Comparison of ENCODE assay signal across 16 cellular contexts in genomic region chr1:226019550-226019949, GRCh38.
"Had no signal": no experiment of that assay in that cellular context is flagged by ENCODE, and none has a peak within 500 bp of the region (broad histone marks: within the 10 kb centered on the region; RNA-seq: fewer than 3 reads in every experiment).

No MANE protein-coding gene starts in this region.

- H3K4me1 ChIP-seq: left ventricle myocardium inferior, prostate gland, right lobe of liver had no signal

- DNase-seq: activated CD4-positive, alpha-beta T cell treated with anti-CD3 and anti-CD28 coated beads, Interleukin-2, amount 10 ng/mL, durations not matched to agents 24 days and 14 days; activated CD8-positive, alpha-beta memory T cell treated with anti-CD3 and anti-CD28 coated beads for 24 hours; activated naive CD4-positive, alpha-beta T cell treated with anti-CD3 and anti-CD28 coated beads, Interleukin-2, amount 10 ng/mL, durations not matched to agents 7 days and 5 days; foreskin melanocyte; heart left ventricle; islet precursor cell; left ventricle myocardium inferior; nephron progenitor cell; spleen; stimulated activated CD4-positive, alpha-beta T cell treated with anti-CD3 and anti-CD28 coated beads, Interleukin-1b, Interleukin-23, amount 100 ng/mL, for 48 hours; trophoblast cell had no signal

- ATAC-seq: heart left ventricle; right lobe of liver; stimulated activated memory B cell treated with anti-CD40 and anti-IgM and Interleukin-4, amounts not matched to agents 10 μg/mL and 1 μg/mL and 100 μg/mL, for 72 hours; WTC11 had no signal

- H3K36me3 ChIP-seq: cardiac muscle cell, heart left ventricle, left ventricle myocardium inferior, prostate gland, right lobe of liver, spleen had no signal

- H3K9me3 ChIP-seq: heart left ventricle, left ventricle myocardium inferior, prostate gland, right lobe of liver, spleen had no signal

- H3K27me3 ChIP-seq: cardiac muscle cell, heart left ventricle, right lobe of liver, spleen had no signal

- H3K27ac ChIP-seq: cardiac muscle cell, heart left ventricle, left ventricle myocardium inferior, prostate gland, right lobe of liver, spleen had no signal

- H3K4me3 ChIP-seq: cardiac muscle cell, heart left ventricle, left ventricle myocardium inferior, prostate gland, right lobe of liver, spleen had no signal
